Comparison of ENCODE assay signal across 19 cellular contexts in the genomic region with DNA sequence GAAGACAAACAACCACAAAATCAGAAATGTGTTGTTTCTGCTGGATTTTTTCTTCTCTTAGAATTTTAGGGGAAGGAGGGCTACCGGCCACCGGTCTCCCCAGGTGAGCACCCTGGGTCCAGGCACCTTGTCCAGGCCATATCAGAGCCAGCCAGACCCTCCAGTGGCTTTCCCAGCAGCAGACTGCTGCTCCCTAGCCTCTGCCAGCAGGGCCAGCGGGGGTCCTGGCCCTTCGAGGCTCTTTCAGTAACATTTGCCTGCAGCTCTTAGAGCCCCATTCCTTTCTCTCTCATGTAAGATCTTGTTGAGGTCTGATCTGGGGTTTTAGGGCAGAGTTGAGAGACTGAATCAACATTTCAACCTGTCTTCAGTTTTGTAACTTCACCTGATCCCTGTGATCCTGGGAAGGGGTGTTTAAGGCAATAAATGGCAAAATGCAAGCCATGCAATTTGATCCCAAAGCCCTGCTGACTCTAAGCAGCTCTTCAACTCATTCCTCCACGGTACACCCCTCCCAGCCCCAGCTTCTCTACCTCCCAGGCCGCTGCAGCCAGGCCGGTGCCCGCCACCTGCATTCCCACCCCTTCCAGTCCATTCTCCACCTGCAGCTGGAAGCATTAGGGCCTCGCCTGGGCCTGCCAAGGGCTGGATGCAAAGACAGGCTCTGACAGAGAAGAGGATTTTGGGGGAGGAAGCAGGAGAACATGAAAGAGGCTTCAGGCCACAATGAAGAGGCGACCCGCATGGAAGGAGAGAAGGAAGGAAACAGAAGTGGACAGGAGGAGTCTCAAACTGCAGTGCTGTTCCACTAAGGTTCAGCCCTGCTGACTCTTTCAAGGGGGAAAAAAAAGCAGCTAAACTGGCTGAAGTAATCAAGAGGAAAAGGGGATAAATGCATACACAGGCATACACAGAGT.
A peak's percentile ranks its signal among the peaks of the same experiment; 100 is the strongest.
DNase-seq lines count a peak whose midpoint lies in the region; ATAC-seq lines count a peak whose summit lies in the region.
"Had no signal": no experiment of that assay in that cellular context is flagged by ENCODE, and none has a peak within 500 bp of the region (broad histone marks: within the 10 kb centered on the region; RNA-seq: fewer than 3 reads in every experiment).

No MANE protein-coding gene starts in this region.

- H3K27ac Mint-ChIP-seq in activated CD4-positive, alpha-beta T cell treated with anti-CD3 and anti-CD28 coated beads, Interleukin-2, amount 10 ng/mL, durations not matched to agents 7 days and 5 days: no peak overlapping the region
- H3K27ac Mint-ChIP-seq: activated CD4-positive, alpha-beta memory T cell treated with anti-CD3 and anti-CD28 coated beads, Interleukin-2, amount 10 ng/mL, durations not matched to agents 7 days and 5 days had no signal

- no peaks in the 10 kb centered on the region; a peak in 1 of 22 replicates for H4K20me1 ChIP-seq in BLaER1 treated with 17β-estradiol and CSF1 and Interleukin-3, amounts not matched to agents 10 nM and 100 nM

- no peaks in the 10 kb centered on the region for H3K36me3 Mint-ChIP-seq in activated CD4-positive, alpha-beta T cell treated with anti-CD3 and anti-CD28 coated beads, Interleukin-2, amount 10 ng/mL, durations not matched to agents 7 days and 5 days (ENCODE audit: low read depth)

- H3K27me3 ChIP-seq in BLaER1 treated with 17β-estradiol and CSF1 and Interleukin-3, amounts not matched to agents 10 nM and 100 nM: peaks cover 0 to 10% (median 7%) of the 10 kb centered on the region in 11 experiments; a peak in 12 of 22 replicates
- H3K27me3 ChIP-seq in HUES6 (ENCODE audit: control insufficient read depth, insufficient read depth, low read length): peaks cover 72% of the 10 kb centered on the region
- H3K27me3 ChIP-seq: uterus had no signal

- no peaks in the 10 kb centered on the region for H3K4me1 Mint-ChIP-seq in activated CD4-positive, alpha-beta T cell treated with anti-CD3 and anti-CD28 coated beads, Interleukin-2, amount 10 ng/mL, durations not matched to agents 7 days and 5 days
- H3K4me1 Mint-ChIP-seq: activated CD4-positive, alpha-beta memory T cell treated with anti-CD3 and anti-CD28 coated beads, Interleukin-2, amount 10 ng/mL, durations not matched to agents 7 days and 5 days had no signal

- ATAC-seq in left colon: no peak
- no peak for ATAC-seq in HG03097 (IDR thresholded peaks at IDR 0.05; ENCODE audit: low FRiP score, unreplicated experiment)
- ATAC-seq: heart left ventricle had no signal

- H3K4me1 ChIP-seq in BLaER1 treated with 17β-estradiol and CSF1 and Interleukin-3, amounts not matched to agents 10 nM and 100 nM: peaks cover 0 to 27% (median 22%) of the 10 kb centered on the region in 10 experiments; a peak in 15 of 20 replicates
- peaks cover 24% of the 10 kb centered on the region for H3K4me1 ChIP-seq in HUES6 (ENCODE audit: control insufficient read depth, insufficient read depth, low read length)
- H3K4me1 ChIP-seq: heart left ventricle, uterus had no signal

- 0 out of 22 replicates have a peak overlapping the region, but pooled peaks of 1 of the 11 experiments have one; percentile 2 for H3K9ac ChIP-seq in BLaER1 treated with 17β-estradiol and CSF1 and Interleukin-3, amounts not matched to agents 10 nM and 100 nM
- peak overlapping the region; percentile 45 for H3K9ac ChIP-seq in HUES6 (ENCODE audit: low read length)
- H3K9ac ChIP-seq: KMS-11 had no signal

- H3K27me3 Mint-ChIP-seq in activated CD4-positive, alpha-beta T cell treated with anti-CD3 and anti-CD28 coated beads, Interleukin-2, amount 10 ng/mL, durations not matched to agents 7 days and 5 days: peaks cover 11% of the 10 kb centered on the region

- DNase-seq in left colon: peak; percentile 0 to 5
- peak; percentile 26 for DNase-seq in posterior vena cava (ENCODE audit: low spot score)
- no peak for DNase-seq in activated CD4-positive, alpha-beta T cell treated with anti-CD3 and anti-CD28 coated beads for 1 hour
- DNase-seq in activated CD4-positive, alpha-beta T cell treated with anti-CD3 and anti-CD28 coated beads, Interleukin-2, amount 10 ng/mL, durations not matched to agents 7 days and 5 days: no peak
- DNase-seq: activated CD4-positive, alpha-beta memory T cell treated with anti-CD3 and anti-CD28 coated beads, Interleukin-2, amount 10 ng/mL, durations not matched to agents 7 days and 5 days; activated CD4-positive, CD25-positive, alpha-beta regulatory T cell; brain microvascular endothelial cell; NCI-H146; NCI-H510A treated with DMSO at 0.1 percent for 48 hours; NK-92 treated with Interleukin-12 subunit alpha and Interleukin-12 subunit beta, amount 100 ng/mL, for 24 hours had no signal

- H3K36me3 ChIP-seq in BLaER1 treated with 17β-estradiol and CSF1 and Interleukin-3, amounts not matched to agents 10 nM and 100 nM: no peaks in the 10 kb centered on the region
- H3K36me3 ChIP-seq in HUES6 (ENCODE audit: control insufficient read depth, insufficient read depth, low read length): no peaks in the 10 kb centered on the region
- H3K36me3 ChIP-seq: brain microvascular endothelial cell, heart left ventricle, neutrophil, uterus had no signal

- H3K9me3 ChIP-seq in BLaER1 treated with 17β-estradiol and CSF1 and Interleukin-3, amounts not matched to agents 10 nM and 100 nM (replicated peaks in 1 of 11): peaks cover 0 to 7% (median 0%) of the 10 kb centered on the region in 11 experiments; a peak in 1 of 22 replicates
- H3K9me3 ChIP-seq in HUES6 (ENCODE audit: control insufficient read depth, insufficient read depth, low read depth, low read length): 0 out of 2 replicates have a peak, but pooled peaks cover 5% of the 10 kb centered on the region
- H3K9me3 ChIP-seq: neutrophil, uterus had no signal

- CTCF ChIA-PET in activated CD4-positive, alpha-beta T cell treated with anti-CD3 and anti-CD28 coated beads, Interleukin-2, amount 10 ng/mL, durations not matched to agents 7 days and 5 days (lab: Charles Lee): no interaction called here

- intact Hi-C loops in left colon (cut with DNase I, micrococcal nuclease): no loop called here
- intact Hi-C loops in posterior vena cava (cut with DNase I): no loop called here

- peak overlapping the region in 8 of 11 experiments; percentile 6 to 55 (median 20); a peak in 10 of 22 replicates for H3K4me2 ChIP-seq in BLaER1 treated with 17β-estradiol and CSF1 and Interleukin-3, amounts not matched to agents 10 nM and 100 nM
- H3K4me2 ChIP-seq: KMS-11 had no signal

- no peaks in the 10 kb centered on the region for H3K9me3 Mint-ChIP-seq in activated CD4-positive, alpha-beta T cell treated with anti-CD3 and anti-CD28 coated beads, Interleukin-2, amount 10 ng/mL, durations not matched to agents 7 days and 5 days
- H3K9me3 Mint-ChIP-seq: activated CD4-positive, alpha-beta memory T cell treated with anti-CD3 and anti-CD28 coated beads, Interleukin-2, amount 10 ng/mL, durations not matched to agents 7 days and 5 days had no signal

- H3K4me3 Mint-ChIP-seq in activated CD4-positive, alpha-beta T cell treated with anti-CD3 and anti-CD28 coated beads, Interleukin-2, amount 10 ng/mL, durations not matched to agents 7 days and 5 days: no peak overlapping the region
- H3K4me3 Mint-ChIP-seq: activated CD4-positive, alpha-beta memory T cell treated with anti-CD3 and anti-CD28 coated beads, Interleukin-2, amount 10 ng/mL, durations not matched to agents 7 days and 5 days had no signal

- H3K4me3 ChIP-seq in BLaER1 treated with 17β-estradiol and CSF1 and Interleukin-3, amounts not matched to agents 10 nM and 100 nM: no peak overlapping the region
- H3K4me3 ChIP-seq in HUES6 (ENCODE audit: low read depth, low read length): no peak overlapping the region
- H3K4me3 ChIP-seq: heart left ventricle, skin epidermis, uterus had no signal

- POLR2A ChIA-PET in activated CD4-positive, alpha-beta T cell treated with anti-CD3 and anti-CD28 coated beads, Interleukin-2, amount 10 ng/mL, durations not matched to agents 7 days and 5 days (lab: Charles Lee): no interaction called here

- no peak overlapping the region for H3K27ac ChIP-seq in BLaER1 treated with 17β-estradiol and CSF1 and Interleukin-3, amounts not matched to agents 10 nM and 100 nM
- no peak overlapping the region for H3K27ac ChIP-seq in HUES6 (ENCODE audit: low read depth, low read length)
- H3K27ac ChIP-seq: brain microvascular endothelial cell, epithelial cell of prostate, heart left ventricle, KMS-11, neutrophil, skin epidermis, uterus had no signal

Comparison
In these comparisons a context has a peak if more than half of its experiments do, and no peak if none do; other contexts are left out.
1. DNase-seq: peak in left colon (2 of 2) and posterior vena cava (single experiment); none in activated CD4-positive, alpha-beta T cell treated with anti-CD3 and anti-CD28 coated beads for 1 hour (single experiment) and activated CD4-positive, alpha-beta T cell treated with anti-CD3 and anti-CD28 coated beads, Interleukin-2, amount 10 ng/mL, durations not matched to agents 7 days and 5 days (single experiment).